ENCODE assay signal across 11 cellular contexts in genomic region chr3:71201939-71202338, GRCh38.
DNase-seq lines count a peak whose midpoint lies in the region; ATAC-seq and TF ChIP-seq lines count a peak whose summit lies in the region.
"Had no signal": no experiment of that assay in that cellular context is flagged by ENCODE, and none has a peak within 500 bp of the region (broad histone marks: within the 10 kb centered on the region; RNA-seq: fewer than 3 reads in every experiment).

No MANE protein-coding gene starts in this region.

- H3K27me3 ChIP-seq in esophagus muscularis mucosa (no peaks in the 10 kb centered on the region), upper lobe of right lung (no peaks in the 10 kb centered on the region)
- H3K27me3 ChIP-seq: BE2C had no signal

- H3K27ac Mint-ChIP-seq in activated T-cell treated with anti-CD3 and anti-CD28 coated beads, Interleukin-2, amount 50 U/mL, for 24 hours = peak overlapping the region; percentile 58

- 8% methylated on average over 1 of the region's 1 CpG for WGBS in esophagus muscularis mucosa

- DNase-seq in activated T-cell treated with anti-CD3 and anti-CD28 coated beads, Interleukin-2, amount 50 U/mL, for 24 hours = no peak
- no peak for DNase-seq in activated T-cell treated with anti-CD3 and anti-CD28 coated beads, Interleukin-2, amount 50 U/mL, for 4 hours
- DNase-seq in esophagus muscularis mucosa (ENCODE audit: extremely low spot score) (peak; percentile 93), mucosa of descending colon (peak in 1 of 3 donors; percentile 47), upper lobe of right lung (no peak), epidermal melanocyte (ENCODE audit: insufficient read length, low spot score) (no peak)
- DNase-seq in activated CD8-positive, alpha-beta memory T cell treated with anti-CD3 and anti-CD28 coated beads for 24 hours = no peak
- DNase-seq: BE2C; NK-92 treated with Interleukin-12 subunit alpha and Interleukin-12 subunit beta, amount 100 ng/mL, for 24 hours; small intestine had no signal

- H3K27ac ChIP-seq in esophagus muscularis mucosa (replicated peaks in 1 of 4) (peak overlapping the region; percentile 53 to 70 (median 62)), upper lobe of right lung (no peak overlapping the region)

- H3K36me3 ChIP-seq in esophagus muscularis mucosa (peaks cover 0 to 5% (median 0%) of the 10 kb centered on the region in 4 donors), mucosa of descending colon (ENCODE audit: low read depth) (no peaks in the 10 kb centered on the region), upper lobe of right lung (no peaks in the 10 kb centered on the region)
- H3K36me3 ChIP-seq: BE2C had no signal

- H3K4me1 ChIP-seq in esophagus muscularis mucosa = peaks cover 31 to 65% (median 45%) of the 10 kb centered on the region in 4 donors
- no peaks in the 10 kb centered on the region for H3K4me1 ChIP-seq in mucosa of descending colon (ENCODE audit: low read depth)
- H3K4me1 ChIP-seq in upper lobe of right lung = no peaks in the 10 kb centered on the region
- H3K4me1 ChIP-seq: BE2C had no signal

- H3K9me3 ChIP-seq in esophagus muscularis mucosa (no peaks in the 10 kb centered on the region), mucosa of descending colon (no peaks in the 10 kb centered on the region), upper lobe of right lung (no peaks in the 10 kb centered on the region)
- H3K9me3 ChIP-seq: BE2C had no signal

- TF ChIP-seq POLR2A in esophagus muscularis mucosa (IDR thresholded peaks at IDR 0.05; ENCODE audit: low read depth) = no peak

- intact Hi-C loops in esophagus muscularis mucosa (cut with DNase I) (no loop called here), mucosa of descending colon (cut with DNase I, micrococcal nuclease) (no loop called here), upper lobe of right lung (cut with DNase I) (no loop called here)

- H3K4me1 Mint-ChIP-seq in activated T-cell treated with anti-CD3 and anti-CD28 coated beads, Interleukin-2, amount 50 U/mL, for 24 hours (ENCODE audit: low read depth) = peaks cover 74% of the 10 kb centered on the region
- peaks cover 55% of the 10 kb centered on the region for H3K4me1 Mint-ChIP-seq in activated T-cell treated with anti-CD3 and anti-CD28 coated beads, Interleukin-2, amount 50 U/mL, for 4 hours (ENCODE audit: low read depth)

- H3K36me3 Mint-ChIP-seq in activated T-cell treated with anti-CD3 and anti-CD28 coated beads, Interleukin-2, amount 50 U/mL, for 24 hours (ENCODE audit: low read depth) = peaks cover 31% of the 10 kb centered on the region
- peaks cover 14% of the 10 kb centered on the region for H3K36me3 Mint-ChIP-seq in activated T-cell treated with anti-CD3 and anti-CD28 coated beads, Interleukin-2, amount 50 U/mL, for 4 hours (ENCODE audit: insufficient read depth)

- no peak for ATAC-seq in activated T-cell treated with anti-CD3 and anti-CD28 coated beads, Interleukin-2, amount 50 U/mL, for 4 hours
- ATAC-seq in mucosa of descending colon (peak; percentile 24), upper lobe of right lung (peak; percentile 24), GM19455 (IDR thresholded peaks at IDR 0.05; ENCODE audit: unreplicated experiment) (no peak)

- TF ChIP-seq CTCF in esophagus muscularis mucosa (IDR thresholded peaks at IDR 0.05) = no peak
- TF ChIP-seq CTCF in mucosa of descending colon (IDR thresholded peaks at IDR 0.05) = no peak
- TF ChIP-seq CTCF in upper lobe of right lung (IDR thresholded peaks at IDR 0.05) = no peak

- peaks cover 5% of the 10 kb centered on the region for H3K9me3 Mint-ChIP-seq in activated T-cell treated with anti-CD3 and anti-CD28 coated beads, Interleukin-2, amount 50 U/mL, for 24 hours
- no peaks in the 10 kb centered on the region for H3K9me3 Mint-ChIP-seq in activated T-cell treated with anti-CD3 and anti-CD28 coated beads, Interleukin-2, amount 50 U/mL, for 4 hours

- no peaks in the 10 kb centered on the region for H3K27me3 Mint-ChIP-seq in activated T-cell treated with anti-CD3 and anti-CD28 coated beads, Interleukin-2, amount 50 U/mL, for 24 hours
- H3K27me3 Mint-ChIP-seq in activated T-cell treated with anti-CD3 and anti-CD28 coated beads, Interleukin-2, amount 50 U/mL, for 4 hours (ENCODE audit: low read depth) = no peaks in the 10 kb centered on the region

- no peak overlapping the region for H3K4me3 Mint-ChIP-seq in activated T-cell treated with anti-CD3 and anti-CD28 coated beads, Interleukin-2, amount 50 U/mL, for 24 hours
- no peak overlapping the region for H3K4me3 Mint-ChIP-seq in activated T-cell treated with anti-CD3 and anti-CD28 coated beads, Interleukin-2, amount 50 U/mL, for 4 hours

- no peak for TF ChIP-seq EP300 in esophagus muscularis mucosa (IDR thresholded peaks at IDR 0.05)

- H3K4me3 ChIP-seq in esophagus muscularis mucosa (no peak overlapping the region), mucosa of descending colon (no peak overlapping the region), upper lobe of right lung (no peak overlapping the region)

Comparison
In these comparisons a context has a peak if more than half of its experiments do, and no peak if none do; other contexts are left out.
1. ATAC-seq: peak in mucosa of descending colon (single experiment) and upper lobe of right lung (single experiment); none in activated T-cell treated with anti-CD3 and anti-CD28 coated beads, Interleukin-2, amount 50 U/mL, for 4 hours (0 of 2) and GM19455 (single experiment).